Comparison of ENCODE assay signal across 26 cellular contexts in genomic region chr10:113441871-113442270, GRCh38.
"Had no signal": no experiment of that assay in that cellular context is flagged by ENCODE, and none has a peak within 500 bp of the region (broad histone marks: within the 10 kb centered on the region; RNA-seq: fewer than 3 reads in every experiment).

No MANE protein-coding gene starts in this region.

- H3K36me3 ChIP-seq: neutrophil, pancreas, right lobe of liver, sigmoid colon, stomach, thoracic aorta, thyroid gland, tibial nerve, upper lobe of right lung, uterus had no signal

- H3K4me1 ChIP-seq: psoas muscle, sigmoid colon, tibial nerve, upper lobe of right lung, uterus had no signal

- H3K4me3 Mint-ChIP-seq: naive B cell; naive thymus-derived CD8-positive, alpha-beta T cell; natural killer cell treated with Interleukin-12 subunit alpha and Interleukin-12 subunit beta and Interleukin-15 and Interleukin-18, amount 100 ng/mL, for 72 hours; nephron progenitor cell; neural crest cell; stimulated activated naive B cell treated with anti-CD40 and anti-IgM and Interleukin-4, amounts not matched to agents 10 μg/mL and 1 μg/mL and 100 μg/mL, for 72 hours; stimulated activated naive CD8-positive, alpha-beta T cell treated with anti-CD3 and anti-CD28 coated beads, Interleukin-15, Interleukin-2, amounts not matched to agents 100 ng/mL and 50 ng/mL, for 24 hours had no signal

- H3K36me3 Mint-ChIP-seq: naive B cell; naive thymus-derived CD8-positive, alpha-beta T cell; natural killer cell treated with Interleukin-12 subunit alpha and Interleukin-12 subunit beta and Interleukin-15 and Interleukin-18, amount 100 ng/mL, for 72 hours; stimulated activated naive B cell treated with anti-CD40 and anti-IgM and Interleukin-4, amounts not matched to agents 10 μg/mL and 1 μg/mL and 100 μg/mL, for 72 hours had no signal

- DNase-seq: naive B cell; naive thymus-derived CD8-positive, alpha-beta T cell; nephron progenitor cell; pancreas; psoas muscle; right cardiac atrium; sigmoid colon; small intestine; stimulated activated CD4-positive, alpha-beta T cell treated with anti-CD3 and anti-CD28 coated beads, Interleukin-15, amount 100 ng/mL, for 24 hours; stimulated activated CD4-positive, alpha-beta T cell treated with anti-CD3 and anti-CD28 coated beads, Interleukin-4, amount 100 ng/mL, for 1 hour; stimulated activated CD4-positive, alpha-beta T cell treated with anti-CD3 and anti-CD28 coated beads, Interleukin-4, amount 100 ng/mL, for 4 hours; stimulated activated CD8-positive, alpha-beta memory T cell treated with anti-CD3 and anti-CD28 coated beads, Interleukin-4, amount 100 ng/mL, for 48 hours; stimulated activated naive B cell treated with anti-CD40 and anti-IgM and Interleukin-4, amounts not matched to agents 10 μg/mL and 1 μg/mL and 100 μg/mL, for 72 hours; stimulated activated naive CD4-positive, alpha-beta T cell treated with Interleukin-2 at 50 U/mL for 16 hours; stomach; trophoblast cell; upper lobe of right lung; uterus had no signal

- ATAC-seq: naive thymus-derived CD8-positive, alpha-beta T cell; right cardiac atrium; stimulated activated naive B cell treated with anti-CD40 and anti-IgM and Interleukin-4, amounts not matched to agents 10 μg/mL and 1 μg/mL and 100 μg/mL, for 72 hours had no signal

- H3K4me3 ChIP-seq: pancreas, psoas muscle, right lobe of liver, sigmoid colon, stomach, thoracic aorta, thyroid gland, tibial nerve, upper lobe of right lung, uterus had no signal

- H3K27ac ChIP-seq: neutrophil, pancreas, psoas muscle, right lobe of liver, sigmoid colon, stomach, thoracic aorta, thyroid gland, tibial nerve, upper lobe of right lung, uterus had no signal

- H3K4me1 Mint-ChIP-seq: naive B cell; stimulated activated naive B cell treated with anti-CD40 and anti-IgM and Interleukin-4, amounts not matched to agents 10 μg/mL and 1 μg/mL and 100 μg/mL, for 72 hours had no signal

- H3K9me3 Mint-ChIP-seq: naive B cell; naive thymus-derived CD8-positive, alpha-beta T cell; natural killer cell treated with Interleukin-12 subunit alpha and Interleukin-12 subunit beta and Interleukin-15 and Interleukin-18, amount 100 ng/mL, for 72 hours; nephron progenitor cell; neural crest cell; stimulated activated naive CD8-positive, alpha-beta T cell treated with anti-CD3 and anti-CD28 coated beads, Interleukin-15, Interleukin-2, amounts not matched to agents 100 ng/mL and 50 ng/mL, for 24 hours had no signal

- H3K27ac Mint-ChIP-seq: naive B cell; naive thymus-derived CD8-positive, alpha-beta T cell; natural killer cell treated with Interleukin-12 subunit alpha and Interleukin-12 subunit beta and Interleukin-15 and Interleukin-18, amount 100 ng/mL, for 72 hours; nephron progenitor cell; stimulated activated naive B cell treated with anti-CD40 and anti-IgM and Interleukin-4, amounts not matched to agents 10 μg/mL and 1 μg/mL and 100 μg/mL, for 72 hours; stimulated activated naive CD8-positive, alpha-beta T cell treated with anti-CD3 and anti-CD28 coated beads, Interleukin-15, Interleukin-2, amounts not matched to agents 100 ng/mL and 50 ng/mL, for 24 hours had no signal

- H3K27me3 Mint-ChIP-seq: stimulated activated naive B cell treated with anti-CD40 and anti-IgM and Interleukin-4, amounts not matched to agents 10 μg/mL and 1 μg/mL and 100 μg/mL, for 72 hours had no signal

- H3K9me3 ChIP-seq: neutrophil, pancreas, psoas muscle, right lobe of liver, sigmoid colon, stomach, thoracic aorta, thyroid gland, tibial nerve, upper lobe of right lung, uterus had no signal

- H3K27me3 ChIP-seq: neutrophil, pancreas, right lobe of liver, sigmoid colon, stomach, thyroid gland, tibial nerve, upper lobe of right lung, uterus had no signal
